In genomic region chr21:29697555-29698193, GRCh38 we compare ENCODE assay signal across 2 cellular contexts.
TF ChIP-seq lines count a peak whose summit lies in the region.

No MANE protein-coding gene starts in this region.

TF ChIP-seq in IMR-90, 13 proteins besides CTCF, POLR2A, EP300 and RAD21 (continued from another document):
- TF ChIP-seq RCOR1 (IDR thresholded peaks at IDR 0.05; ENCODE audit: insufficient replicate concordance, low read length) = no peak
- no peak for TF ChIP-seq MXI1 (IDR thresholded peaks at IDR 0.05; ENCODE audit: borderline replicate concordance, low read depth, low read length)
- TF ChIP-seq MAFK (IDR thresholded peaks at IDR 0.05; ENCODE audit: low read depth, low read length) = no peak
- TF ChIP-seq SMC3 (IDR thresholded peaks at IDR 0.05; ENCODE audit: low read depth, low read length) = no peak
- no peak for TF ChIP-seq RFX5 (IDR thresholded peaks at IDR 0.05; ENCODE audit: low read depth, low read length)
- no peak for TF ChIP-seq BHLHE40 (IDR thresholded peaks at IDR 0.05; ENCODE audit: low read depth, low read length)
- no peak for TF ChIP-seq CEBPB (IDR thresholded peaks at IDR 0.05; ENCODE audit: low read depth, low read length)
- no peak for TF ChIP-seq USF2 (IDR thresholded peaks at IDR 0.05; ENCODE audit: low read depth, low read length)

TF ChIP-seq in GM12878, 131 proteins besides CTCF, POLR2A, EP300 and RAD21 (continued from another document):
- TF ChIP-seq ETV6 (conservative IDR thresholded peaks at IDR 0.05 in 1 of 2, IDR thresholded peaks at IDR 0.05 in 1 of 2; ENCODE audit: borderline replicate concordance in 1 of 2, low read depth in 1 of 2) (0 out of 4 replicates have a peak, but pooled peaks of 1 of the 2 experiments have one; percentile 19), RFX5 (IDR thresholded peaks at IDR 0.05; ENCODE audit: low read depth, low read length) (no peak), ATF7 (IDR thresholded peaks at IDR 0.05; ENCODE audit: low read depth) (peak; percentile 70), ZBTB4 (CRISPR knock-in tag; IDR thresholded peaks at IDR 0.05) (no peak), ATF2 (IDR thresholded peaks at IDR 0.05; ENCODE audit: low read length) (peak; percentile 68; the same call in 1 of the 2 replicates), SPI1 (IDR thresholded peaks at IDR 0.05; ENCODE audit: borderline replicate concordance, insufficient read depth, low read depth, low read length) (peak; percentile 69; the same call in 1 of the 2 replicates), SKIL (IDR thresholded peaks at IDR 0.05; ENCODE audit: low read depth, poor library complexity, severe bottlenecking) (peak; percentile 24)
